Comparison of ENCODE assay signal across 8 cellular contexts in the genomic region with DNA sequence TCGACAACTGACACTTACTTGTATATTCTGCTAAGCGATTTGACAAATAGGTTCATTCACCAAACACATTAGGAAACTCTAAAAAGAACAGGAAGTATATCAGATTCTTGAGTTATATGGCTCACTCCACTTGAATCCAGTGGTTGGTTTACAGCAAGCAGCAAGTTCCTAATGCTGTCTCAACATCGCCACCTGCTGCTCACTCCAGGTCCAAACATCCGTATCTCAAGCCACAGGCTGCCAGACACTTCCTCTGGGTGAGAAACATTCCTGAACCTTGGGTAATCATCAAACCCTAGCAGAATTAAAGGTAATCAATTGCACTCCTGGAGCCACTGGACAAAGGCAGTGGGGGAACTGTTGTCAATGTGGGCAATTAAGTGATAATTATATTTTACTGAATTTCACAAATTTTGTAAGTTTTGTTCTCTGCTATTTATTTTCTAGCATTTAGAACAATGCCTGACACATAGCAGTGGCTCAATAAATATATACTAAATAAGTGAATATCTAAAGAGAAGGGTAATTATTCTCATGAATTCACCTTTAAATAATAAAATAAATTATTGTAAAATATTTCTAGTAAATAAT.
DNase-seq lines count a peak whose midpoint lies in the region; FAIRE-seq and TF ChIP-seq lines count a peak whose summit lies in the region.

No MANE protein-coding gene starts in this region.

- CTCF ChIA-PET in activated naive CD4-positive, alpha-beta T cell treated with anti-CD3 and anti-CD28 coated beads for 36 hours (lab: Charles Lee) = interaction anchor here (0.6 to 2.3 kb wide), 12 partner anchors 9 to 215 kb away, joined by 3 to 13 read pairs (median 6); no protein-coding TSS in a partner anchor

- no peaks in the 10 kb centered on the region for H3K9me3 ChIP-seq in H9 (ENCODE audit: control insufficient read depth, low read depth, low read length)
- H3K9me3 ChIP-seq in SK-N-MC (ENCODE audit: low read depth, low read length) = no peaks in the 10 kb centered on the region

- H2BK5ac ChIP-seq in H9 (ENCODE audit: insufficient read length, low read length) = no peak overlapping the region

- H3K9ac ChIP-seq in H9 (ENCODE audit: extremely low read depth, insufficient read length, low read length) (no peak overlapping the region), SK-N-MC (ENCODE audit: insufficient read length) (no peak overlapping the region)

- H3K4me1 Mint-ChIP-seq in H9 = peaks cover 0 to 4% of the 10 kb centered on the region in 2 experiments; a peak in 1 of 4 replicates
- peaks cover 7% of the 10 kb centered on the region for H3K4me1 Mint-ChIP-seq in activated naive CD4-positive, alpha-beta T cell treated with anti-CD3 and anti-CD28 coated beads for 36 hours (ENCODE audit: low read depth)
- peaks cover 21% of the 10 kb centered on the region for H3K4me1 Mint-ChIP-seq in glutamatergic neuron (ENCODE audit: low read depth, unreplicated experiment)

- H3K4ac ChIP-seq in H9 (ENCODE audit: low read depth, low read length) = no peak overlapping the region

- intact Hi-C loops in activated naive CD4-positive, alpha-beta T cell treated with anti-CD3 and anti-CD28 coated beads for 36 hours (cut with micrococcal nuclease) = loop anchor here (1.0 to 10.0 kb wide), 9 partner anchors 23 to 800 kb away; partner anchors contain the start of genes FKBP7 and RBM45
- intact Hi-C loops in posterior cingulate gyrus (cut with DNase I) = loop anchor here (1.0 kb wide), 1 partner anchor 118 kb away; no protein-coding TSS in a partner anchor

- H3K9me3 Mint-ChIP-seq in H9 (no peaks in the 10 kb centered on the region), glutamatergic neuron (ENCODE audit: unreplicated experiment) (no peaks in the 10 kb centered on the region)
- no peaks in the 10 kb centered on the region for H3K9me3 Mint-ChIP-seq in activated naive CD4-positive, alpha-beta T cell treated with anti-CD3 and anti-CD28 coated beads for 36 hours

- TF ChIP-seq CTCF in H9 (conservative IDR thresholded peaks at IDR 0.05) (peak; percentile 87), glutamatergic neuron (IDR thresholded peaks at IDR 0.05; ENCODE audit: partially characterized antibody, unreplicated experiment) (peak; percentile 74)

- H2AFZ ChIP-seq in H9 (ENCODE audit: low read length) = no peak overlapping the region

- H2BK120ac ChIP-seq in H9 (ENCODE audit: low read depth, low read length, poor library complexity, severe bottlenecking) = no peak overlapping the region

- H3K27me3 Mint-ChIP-seq in H9 (ENCODE audit: low read depth) (no peaks in the 10 kb centered on the region), glutamatergic neuron (ENCODE audit: unreplicated experiment) (peaks cover 4% of the 10 kb centered on the region)
- no peaks in the 10 kb centered on the region for H3K27me3 Mint-ChIP-seq in activated naive CD4-positive, alpha-beta T cell treated with anti-CD3 and anti-CD28 coated beads for 36 hours (ENCODE audit: low read depth)

- no peak overlapping the region for H3K18ac ChIP-seq in H9 (ENCODE audit: insufficient read length, low read depth, low read length)

- H3T11ph ChIP-seq in H9 (ENCODE audit: low read length) = no peak overlapping the region

- H3K36me3 Mint-ChIP-seq in H9 (ENCODE audit: insufficient read depth in 1 of 3, low read depth in 3 of 3) (no peaks in the 10 kb centered on the region), glutamatergic neuron (ENCODE audit: unreplicated experiment) (no peaks in the 10 kb centered on the region)
- H3K36me3 Mint-ChIP-seq in activated naive CD4-positive, alpha-beta T cell treated with anti-CD3 and anti-CD28 coated beads for 36 hours (ENCODE audit: low read depth) = peaks cover 3% of the 10 kb centered on the region

- no peak overlapping the region for H3K23ac ChIP-seq in H9 (ENCODE audit: insufficient read length, low read depth, low read length)

- DNase-seq in GM03348 (ENCODE audit: low spot score) (peak; percentile 81), H9 (peak; percentile 80), M059J (ENCODE audit: low read depth) (peak; percentile 79), SK-N-MC (ENCODE audit: low read depth, low spot score) (peak; percentile 60), glutamatergic neuron (peak; percentile 85), posterior cingulate gyrus (peak; percentile 56 to 96 (median 80)), urothelium cell line (ENCODE audit: low spot score) (peak; percentile 66)
- DNase-seq in activated naive CD4-positive, alpha-beta T cell treated with anti-CD3 and anti-CD28 coated beads for 36 hours = peak; percentile 89

- no peak overlapping the region for H3K14ac ChIP-seq in H9 (ENCODE audit: insufficient read depth, low read length)

- no CpG with 5 or more reads among the region's 4 CpGs for WGBS in H9 (ENCODE audit: extremely low coverage, insufficient read length, low lambda C conversion rate)

- no peaks in the 10 kb centered on the region for H3K79me2 ChIP-seq in H9 (ENCODE audit: insufficient read depth, low read length)

- H3K4me1 ChIP-seq in H9 (ENCODE audit: insufficient read depth, low read length) = no peaks in the 10 kb centered on the region

- no peaks in the 10 kb centered on the region for H3K79me1 ChIP-seq in H9 (ENCODE audit: insufficient read depth, low read depth, low read length, poor library complexity, severe bottlenecking)

- no peaks in the 10 kb centered on the region for H3K36me3 ChIP-seq in SK-N-MC (ENCODE audit: insufficient read depth, low read length)

- H3K27ac Mint-ChIP-seq in H9 = no peak overlapping the region
- no peak overlapping the region for H3K27ac Mint-ChIP-seq in activated naive CD4-positive, alpha-beta T cell treated with anti-CD3 and anti-CD28 coated beads for 36 hours
- H3K27ac Mint-ChIP-seq in glutamatergic neuron (ENCODE audit: unreplicated experiment) = no peak overlapping the region

- H3K4me3 Mint-ChIP-seq in H9 (no peak overlapping the region), glutamatergic neuron (ENCODE audit: unreplicated experiment) (no peak overlapping the region)
- H3K4me3 Mint-ChIP-seq in activated naive CD4-positive, alpha-beta T cell treated with anti-CD3 and anti-CD28 coated beads for 36 hours = no peak overlapping the region

- no peaks in the 10 kb centered on the region for H3K27me3 ChIP-seq in H9 (ENCODE audit: insufficient read depth, low read length)

- H3K4me2 ChIP-seq in H9 (ENCODE audit: insufficient read depth, insufficient read length, low read length) = no peak overlapping the region

- H2BK20ac ChIP-seq in H9 (ENCODE audit: low read depth, low read length, poor library complexity, severe bottlenecking) = no peak overlapping the region

- no peak overlapping the region for H3K27ac ChIP-seq in H9 (ENCODE audit: insufficient read length, low read depth, low read length)
- no peak overlapping the region for H3K27ac ChIP-seq in SK-N-MC

- H4K5ac ChIP-seq in H9 (ENCODE audit: insufficient read length, low read depth, low read length) = no peak overlapping the region

- no peaks in the 10 kb centered on the region for H3K23me2 ChIP-seq in H9 (ENCODE audit: insufficient read length, low read depth, low read length, poor library complexity, severe bottlenecking)

- H3K4me3 ChIP-seq in SK-N-MC = no peak overlapping the region

- H2BK15ac ChIP-seq in H9 (ENCODE audit: low read depth, low read length) = no peak overlapping the region

- no peak overlapping the region for H2BK12ac ChIP-seq in H9 (ENCODE audit: insufficient read length, low read depth, low read length)

- FAIRE-seq in urothelium cell line (lab: Jason Lieb, UNC) = no peak

- H3K56ac ChIP-seq in H9 (ENCODE audit: insufficient read length, low read depth, low read length) = no peak overlapping the region

- no peak overlapping the region for H2AK5ac ChIP-seq in H9 (ENCODE audit: insufficient read length, low read length)

- no peak overlapping the region for H4K8ac ChIP-seq in H9 (replicated peaks; ENCODE audit: insufficient read length, low read depth, low read length)

- H4K20me1 ChIP-seq in H9 (ENCODE audit: control insufficient read depth, insufficient read depth, insufficient read length) = no peaks in the 10 kb centered on the region

- no peak overlapping the region for H4K91ac ChIP-seq in H9 (ENCODE audit: insufficient read length, low read depth, low read length)
